In genomic region chr1:107570768-107571167, GRCh38 we compare ENCODE assay signal across 21 cellular contexts.
A peak's percentile ranks its signal among the peaks of the same experiment; 100 is the strongest.
DNase-seq lines count a peak whose midpoint lies in the region; FAIRE-seq and TF ChIP-seq lines count a peak whose summit lies in the region.
"Had no signal": no experiment of that assay in that cellular context is flagged by ENCODE, and none has a peak within 500 bp of the region (broad histone marks: within the 10 kb centered on the region; RNA-seq: fewer than 3 reads in every experiment).

No MANE protein-coding gene starts in this region.

- no peak overlapping the region for H3K9ac ChIP-seq in kidney (ENCODE audit: low read length in 2 of 2)
- H3K9ac ChIP-seq: BLaER1, GM23248 had no signal

- H3K27me3 ChIP-seq in spleen (replicated peaks in 1 of 7) (no peaks in the 10 kb centered on the region), tibial nerve (no peaks in the 10 kb centered on the region)
- H3K27me3 ChIP-seq: BLaER1 had no signal

- H3K4me3 ChIP-seq in AG10803 (ENCODE audit: low read length): no peak overlapping the region
- no peak overlapping the region for H3K4me3 ChIP-seq in kidney (ENCODE audit: low read length in 2 of 2)
- H3K4me3 ChIP-seq in spleen: no peak overlapping the region
- H3K4me3 ChIP-seq in tibial nerve: no peak overlapping the region
- H3K4me3 ChIP-seq: A549, BLaER1, GM23248 had no signal

- H3K27ac ChIP-seq in RWPE1 (peak overlapping the region; percentile 62), kidney (ENCODE audit: low read depth in 2 of 2, low read length in 2 of 2) (no peak overlapping the region), spleen (no peak overlapping the region), tibial nerve (no peak overlapping the region)
- H3K27ac ChIP-seq: 22Rv1, A549, BLaER1, GM23248, HL-60 had no signal

- POLR2A ChIA-PET in RWPE1 (lab: Yijun Ruan, JAX; ENCODE audit: low non-redundant PET): no interaction called here

- peaks cover 0 to 28% of the 10 kb centered on the region in 2 donors for H3K36me3 ChIP-seq in kidney (ENCODE audit: control insufficient read depth in 1 of 2, insufficient read depth in 2 of 2, low read length in 2 of 2)
- H3K36me3 ChIP-seq in spleen: peaks cover 0 to 46% (median 23%) of the 10 kb centered on the region in 6 donors
- no peaks in the 10 kb centered on the region for H3K36me3 ChIP-seq in tibial nerve

- TF ChIP-seq POLR2A in spleen (IDR thresholded peaks at IDR 0.05): no peak
- TF ChIP-seq POLR2A in tibial nerve (IDR thresholded peaks at IDR 0.05): no peak

- CTCF ChIA-PET in RWPE1 (lab: Yijun Ruan, JAX): no interaction called here

- TF ChIP-seq CTCF in AG10803 (conservative IDR thresholded peaks at IDR 0.05; ENCODE audit: low read length) (no peak), RWPE1 (conservative IDR thresholded peaks at IDR 0.05; ENCODE audit: low read depth) (no peak), kidney (IDR thresholded peaks at IDR 0.05; ENCODE audit: borderline replicate concordance, extremely low read depth, insufficient read depth) (no peak), spleen (IDR thresholded peaks at IDR 0.05 in 8 of 11, conservative IDR thresholded peaks at IDR 0.05 in 3 of 11) (no peak), tibial nerve (IDR thresholded peaks at IDR 0.05) (no peak)

- no peak for FAIRE-seq in kidney (lab: Jason Lieb, UNC)
- FAIRE-seq: A549, G401.6, GM12892, GM18507 had no signal

- WGBS in spleen, 5 donors: 90 to 97% (median 97%) methylated on average over 15 of the region's 15 CpGs
- WGBS in tibial nerve, 2 donors: 94 to 96% methylated on average over 15 of the region's 15 CpGs

- intact Hi-C loops in kidney (cut with DNase I) (no loop called here), spleen (cut with DNase I; ENCODE audit: low total_unique reads) (no loop called here)

- peak; percentile 26 for DNase-seq in AG10803 (ENCODE audit: low read depth)
- DNase-seq in RWPE1 (ENCODE audit: low spot score): no peak
- peak; percentile 58 for DNase-seq in kidney
- DNase-seq in spleen: peak; percentile 63
- DNase-seq in foreskin melanocyte: no peak
- DNase-seq in activated naive CD4-positive, alpha-beta T cell treated with anti-CD3 and anti-CD28 coated beads, Interleukin-2, amount 50 U/mL, for 16 hours: no peak
- no peak for DNase-seq in tibial nerve (ENCODE audit: low spot score in 2 of 2)
- DNase-seq: CD8-positive, alpha-beta memory T cell; COR-L47; DMS 273 treated with DMSO at 0.1 percent for 48 hours; DMS53; DND-41; GM23248; HCEC 1CT had no signal

- no peaks in the 10 kb centered on the region for H3K9me3 ChIP-seq in kidney (ENCODE audit: control insufficient read depth in 1 of 2, low read length in 2 of 2)
- no peaks in the 10 kb centered on the region for H3K9me3 ChIP-seq in spleen
- no peaks in the 10 kb centered on the region for H3K9me3 ChIP-seq in tibial nerve
- H3K9me3 ChIP-seq: A549 had no signal

- H3K4me1 ChIP-seq in kidney (ENCODE audit: control insufficient read depth in 1 of 2, insufficient read depth in 1 of 2, low read depth in 1 of 2, low read length in 2 of 2) (no peaks in the 10 kb centered on the region), spleen (no peaks in the 10 kb centered on the region), tibial nerve (no peaks in the 10 kb centered on the region)
- H3K4me1 ChIP-seq: BLaER1 had no signal

- TF ChIP-seq EP300 in tibial nerve (IDR thresholded peaks at IDR 0.05): no peak

Comparison
In these comparisons a context has a peak if more than half of its experiments do, and no peak if none do; other contexts are left out.
1. DNase-seq: peak in AG10803 (single experiment), kidney (single experiment) and spleen (single experiment); none in RWPE1 (single experiment), foreskin melanocyte (single experiment), activated naive CD4-positive, alpha-beta T cell treated with anti-CD3 and anti-CD28 coated beads, Interleukin-2, amount 50 U/mL, for 16 hours (single experiment) and tibial nerve (0 of 2).